Comparison of ENCODE assay signal across 18 cellular contexts in genomic region chr2:48993576-48993975, GRCh38.
DNase-seq lines count a peak whose midpoint lies in the region; ATAC-seq and TF ChIP-seq lines count a peak whose summit lies in the region.
"Had no signal": no experiment of that assay in that cellular context is flagged by ENCODE, and none has a peak within 500 bp of the region (broad histone marks: within the 10 kb centered on the region; RNA-seq: fewer than 3 reads in every experiment).

No MANE protein-coding gene starts in this region.

- H3K36me3 ChIP-seq in MM.1S (replicated peaks; ENCODE audit: insufficient read depth, low read length): no peaks in the 10 kb centered on the region
- H3K36me3 ChIP-seq: BLaER1 treated with 17β-estradiol and CSF1 and Interleukin-3, amounts not matched to agents 10 nM and 100 nM had no signal

- H3K9me2 ChIP-seq in MM.1S (replicated peaks; ENCODE audit: insufficient read depth, low read length): no peaks in the 10 kb centered on the region

- no peak overlapping the region for H3K4me2 ChIP-seq in MM.1S (ENCODE audit: low read depth, low read length)
- H3K4me2 ChIP-seq: BLaER1 treated with 17β-estradiol and CSF1 and Interleukin-3, amounts not matched to agents 10 nM and 100 nM had no signal

- H3F3A ChIP-seq in MM.1S (ENCODE audit: insufficient read depth, low read length): no peaks in the 10 kb centered on the region

- H3K79me2 ChIP-seq in MM.1S (ENCODE audit: low read length): no peaks in the 10 kb centered on the region

- no peaks in the 10 kb centered on the region for H4K20me1 ChIP-seq in MM.1S (ENCODE audit: insufficient read depth, low read length)
- H4K20me1 ChIP-seq: BLaER1 treated with 17β-estradiol and CSF1 and Interleukin-3, amounts not matched to agents 10 nM and 100 nM had no signal

- no peak overlapping the region for H3K27ac ChIP-seq in MM.1S (ENCODE audit: low read length)
- H3K27ac ChIP-seq: BLaER1 treated with 17β-estradiol and CSF1 and Interleukin-3, amounts not matched to agents 10 nM and 100 nM; VCaP had no signal

- H3K27me3 ChIP-seq in MM.1S (replicated peaks; ENCODE audit: insufficient read depth, low read length): no peaks in the 10 kb centered on the region
- H3K27me3 ChIP-seq: BLaER1 treated with 17β-estradiol and CSF1 and Interleukin-3, amounts not matched to agents 10 nM and 100 nM had no signal

- no peaks in the 10 kb centered on the region for H3K4me1 ChIP-seq in MM.1S (ENCODE audit: low read length)

- no peak for DNase-seq in RPMI8226
- DNase-seq in activated CD4-positive, alpha-beta T cell treated with anti-CD3 and anti-CD28 coated beads, Interleukin-2, amount 50 U/mL, for 4 hours: no peak
- DNase-seq in MM.1S: no peak
- no peak for DNase-seq in NCI-H2081 (lab: John Stamatoyannopoulos, UW)
- DNase-seq: activated CD8-positive, alpha-beta T cell treated with anti-CD3 and anti-CD28 coated beads for 36 hours; effector memory CD4-positive, alpha-beta T cell; H7; left cardiac atrium; NCI-H1092; NCI-H2227 treated with DMSO at 0.1 percent for 48 hours; nucleus accumbens; T-cell had no signal

- peak; percentile 65 for ATAC-seq in GM19324 (IDR thresholded peaks at IDR 0.05; ENCODE audit: low FRiP score, unreplicated experiment)
- ATAC-seq in GM21737 (IDR thresholded peaks at IDR 0.05; ENCODE audit: unreplicated experiment): peak; percentile 39
- peak; percentile 41 for ATAC-seq in HG03108 (IDR thresholded peaks at IDR 0.05; ENCODE audit: unreplicated experiment)
- ATAC-seq: activated CD8-positive, alpha-beta T cell treated with anti-CD3 and anti-CD28 coated beads for 36 hours; left cardiac atrium; sciatic nerve; T-cell had no signal

- H2AFZ ChIP-seq in MM.1S (ENCODE audit: low read length): no peak overlapping the region

- TF ChIP-seq CTCF in MM.1S (IDR thresholded peaks at IDR 0.05; ENCODE audit: low read length): no peak

- H3K9ac ChIP-seq in MM.1S (ENCODE audit: low read length): no peak overlapping the region
- H3K9ac ChIP-seq: BLaER1 treated with 17β-estradiol and CSF1 and Interleukin-3, amounts not matched to agents 10 nM and 100 nM had no signal

- no peaks in the 10 kb centered on the region for H3K9me3 ChIP-seq in MM.1S (replicated peaks; ENCODE audit: insufficient read depth, low read length)
- H3K9me3 ChIP-seq: BLaER1 treated with 17β-estradiol and CSF1 and Interleukin-3, amounts not matched to agents 10 nM and 100 nM had no signal

- no peak overlapping the region for H3K4me3 ChIP-seq in MM.1S (ENCODE audit: low read length)
- H3K4me3 ChIP-seq: BLaER1 treated with 17β-estradiol and CSF1 and Interleukin-3, amounts not matched to agents 10 nM and 100 nM had no signal
